1 cellular context compared by ENCODE assay signal in the genomic region with DNA sequence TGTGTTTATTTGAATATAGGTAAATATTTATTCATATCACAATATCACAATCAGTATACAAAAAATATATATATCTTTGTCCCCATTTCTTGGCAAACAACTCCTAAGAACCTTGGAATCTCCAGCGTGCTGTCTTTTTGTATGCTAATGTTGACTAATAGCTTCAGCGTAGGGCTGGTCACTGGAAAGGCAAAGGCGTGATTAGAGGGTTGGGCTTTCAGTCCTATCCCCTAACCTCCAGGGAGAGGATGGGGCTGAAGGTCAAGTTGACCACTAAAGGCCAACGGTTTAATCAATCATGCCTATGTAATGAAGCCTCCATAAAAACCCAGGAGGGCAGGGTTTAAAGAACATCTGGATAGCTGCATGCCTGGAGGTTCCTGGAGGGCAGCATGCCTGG.
TF ChIP-seq lines count a peak whose summit lies in the region.

No MANE protein-coding gene starts in this region.

TF ChIP-seq in H1, 55 proteins besides CTCF, POLR2A, EP300 and RAD21 (continued from another document):
- TF ChIP-seq POU5F1 (IDR thresholded peaks at IDR 0.05; ENCODE audit: low read depth, low read length) (no peak), CTBP2 (IDR thresholded peaks at IDR 0.05; ENCODE audit: borderline replicate concordance, insufficient read depth, insufficient read length, low read length) (no peak), SRF (IDR thresholded peaks at IDR 0.05; ENCODE audit: low read depth, low read length) (no peak), CHD1 (IDR thresholded peaks at IDR 0.05; ENCODE audit: low read depth, low read length) (no peak), CBX8 (IDR thresholded peaks at IDR 0.05; ENCODE audit: borderline replicate concordance, low read depth, low read length) (no peak), USF2 (IDR thresholded peaks at IDR 0.05; ENCODE audit: low read length) (no peak)
